ENCODE assay signal across 20 cellular contexts in genomic region chr4:40280586-40280985, GRCh38. TPM values are rescaled to one million over a fixed set of nuclear protein-coding genes. Genes with fewer than 3 reads are reported as not detected.
DNase-seq lines count a peak whose midpoint lies in the region; ATAC-seq and TF ChIP-seq lines count a peak whose summit lies in the region.
"Had no signal": no experiment of that assay in that cellular context is flagged by ENCODE, and none has a peak within 500 bp of the region (broad histone marks: within the 10 kb centered on the region; RNA-seq: fewer than 3 reads in every experiment).

No MANE protein-coding gene starts in this region.

- no peak overlapping the region for H3K9ac ChIP-seq in mammary epithelial cell (ENCODE audit: insufficient read depth, low read length)

- intact Hi-C loops in mammary epithelial cell (cut with micrococcal nuclease) (no loop called here), breast epithelium (cut with DNase I; ENCODE audit: low total_unique reads) (no loop called here)
- intact Hi-C loops in activated CD4-positive, alpha-beta T cell treated with anti-CD3 and anti-CD28 coated beads, Interleukin-2, amount 10 ng/mL, durations not matched to agents 24 days and 14 days (cut with micrococcal nuclease): no loop called here

- no peaks in the 10 kb centered on the region for H3K27me3 ChIP-seq in mammary epithelial cell (ENCODE audit: insufficient read depth, low read length)
- no peaks in the 10 kb centered on the region for H3K27me3 ChIP-seq in breast epithelium
- H3K27me3 ChIP-seq: brain microvascular endothelial cell, testis had no signal

- WGBS in mammary epithelial cell (ENCODE audit: low coverage, missing lambda C conversion rate): 25% methylated on average over 2 of the region's 2 CpGs

- dilution Hi-C loops in mammary epithelial cell (cut with HindIII; ENCODE audit: low sequenced_read_pairs): no loop called here

- in situ Hi-C loops in mammary epithelial cell (cut with MboI; ENCODE audit: low sequenced_read_pairs in 2 of 2): no loop called here

- TF ChIP-seq CTCF in mammary epithelial cell (conservative IDR thresholded peaks at IDR 0.05 in 1 of 2, IDR thresholded peaks at IDR 0.05 in 1 of 2; ENCODE audit: extremely low read depth in 1 of 2, insufficient read depth in 1 of 2, low read depth in 1 of 2, low read length in 2 of 2) (no peak), breast epithelium (IDR thresholded peaks at IDR 0.05) (no peak)

- H3K9me3 ChIP-seq in mammary epithelial cell (replicated peaks; ENCODE audit: insufficient read depth, low read length) (no peaks in the 10 kb centered on the region), breast epithelium (no peaks in the 10 kb centered on the region)
- H3K9me3 ChIP-seq: HAP-1, left ventricle myocardium inferior, testis had no signal

- no peaks in the 10 kb centered on the region for H3K27me3 Mint-ChIP-seq in activated CD4-positive, alpha-beta T cell treated with anti-CD3 and anti-CD28 coated beads, Interleukin-2, amount 10 ng/mL, durations not matched to agents 24 days and 14 days
- H3K27me3 Mint-ChIP-seq in central memory CD8-positive, alpha-beta T cell: no peaks in the 10 kb centered on the region
- no peaks in the 10 kb centered on the region for H3K27me3 Mint-ChIP-seq in stimulated activated naive CD8-positive, alpha-beta T cell treated with anti-CD3 and anti-CD28 coated beads, Interleukin-15, Interleukin-2, amounts not matched to agents 100 ng/mL and 50 ng/mL, for 24 hours
- H3K27me3 Mint-ChIP-seq: activated B cell treated with CpG ODN at 0.5 μM for 24 hours had no signal

- H3K4me1 Mint-ChIP-seq in activated CD4-positive, alpha-beta T cell treated with anti-CD3 and anti-CD28 coated beads, Interleukin-2, amount 10 ng/mL, durations not matched to agents 24 days and 14 days: peaks cover 42% of the 10 kb centered on the region
- peaks cover 49% of the 10 kb centered on the region for H3K4me1 Mint-ChIP-seq in central memory CD8-positive, alpha-beta T cell
- peaks cover 72% of the 10 kb centered on the region for H3K4me1 Mint-ChIP-seq in stimulated activated naive CD8-positive, alpha-beta T cell treated with anti-CD3 and anti-CD28 coated beads, Interleukin-15, Interleukin-2, amounts not matched to agents 100 ng/mL and 50 ng/mL, for 24 hours (ENCODE audit: low read depth)

- H3K36me3 ChIP-seq in mammary epithelial cell (ENCODE audit: insufficient read depth, low read length): no peaks in the 10 kb centered on the region
- H3K36me3 ChIP-seq in breast epithelium: no peaks in the 10 kb centered on the region
- H3K36me3 ChIP-seq: brain microvascular endothelial cell, HAP-1, left ventricle myocardium inferior had no signal

- H3K36me3 Mint-ChIP-seq in activated CD4-positive, alpha-beta T cell treated with anti-CD3 and anti-CD28 coated beads, Interleukin-2, amount 10 ng/mL, durations not matched to agents 24 days and 14 days (ENCODE audit: low read depth): peaks cover 5% of the 10 kb centered on the region
- H3K36me3 Mint-ChIP-seq in central memory CD8-positive, alpha-beta T cell (ENCODE audit: insufficient read depth): peaks cover 10% of the 10 kb centered on the region
- H3K36me3 Mint-ChIP-seq in stimulated activated naive CD8-positive, alpha-beta T cell treated with anti-CD3 and anti-CD28 coated beads, Interleukin-15, Interleukin-2, amounts not matched to agents 100 ng/mL and 50 ng/mL, for 24 hours (ENCODE audit: low read depth): peaks cover 22% of the 10 kb centered on the region

- no peak overlapping the region for H3K4me2 ChIP-seq in mammary epithelial cell (ENCODE audit: insufficient read depth, low read depth, low read length)

- H3K27ac ChIP-seq in mammary epithelial cell (ENCODE audit: insufficient read depth, low read depth, low read length) (no peak overlapping the region), breast epithelium (no peak overlapping the region)
- H3K27ac ChIP-seq: brain microvascular endothelial cell, left ventricle myocardium inferior, testis had no signal

- no peaks in the 10 kb centered on the region for H3K79me2 ChIP-seq in mammary epithelial cell (ENCODE audit: insufficient read depth, low read length)

- peak overlapping the region; percentile 64 for H3K27ac Mint-ChIP-seq in activated CD4-positive, alpha-beta T cell treated with anti-CD3 and anti-CD28 coated beads, Interleukin-2, amount 10 ng/mL, durations not matched to agents 24 days and 14 days
- H3K27ac Mint-ChIP-seq in central memory CD8-positive, alpha-beta T cell (ENCODE audit: low read depth): no peak overlapping the region
- H3K27ac Mint-ChIP-seq in stimulated activated naive CD8-positive, alpha-beta T cell treated with anti-CD3 and anti-CD28 coated beads, Interleukin-15, Interleukin-2, amounts not matched to agents 100 ng/mL and 50 ng/mL, for 24 hours: peak overlapping the region; percentile 98
- H3K27ac Mint-ChIP-seq: activated B cell treated with CpG ODN at 0.5 μM for 24 hours; dendritic cell treated with granulocyte-macrophage colony-stimulating factor and Interleukin-4, amounts not matched to agents 40 ng/mL and 50 ng/mL, for 4 days had no signal

- no peak overlapping the region for H3K4me3 ChIP-seq in mammary epithelial cell (replicated peaks in 1 of 3; ENCODE audit: insufficient read depth in 1 of 3, low read depth in 2 of 3, low read length in 3 of 3)
- H3K4me3 ChIP-seq in breast epithelium: no peak overlapping the region
- H3K4me3 ChIP-seq: HAP-1, left ventricle myocardium inferior, testis had no signal

- no peaks in the 10 kb centered on the region for H3K4me1 ChIP-seq in mammary epithelial cell (ENCODE audit: insufficient read depth, low read length)
- no peaks in the 10 kb centered on the region for H3K4me1 ChIP-seq in breast epithelium
- H3K4me1 ChIP-seq: HAP-1, left ventricle myocardium inferior, testis had no signal

- peaks cover 16% of the 10 kb centered on the region for H3K9me3 Mint-ChIP-seq in activated CD4-positive, alpha-beta T cell treated with anti-CD3 and anti-CD28 coated beads, Interleukin-2, amount 10 ng/mL, durations not matched to agents 24 days and 14 days
- H3K9me3 Mint-ChIP-seq in central memory CD8-positive, alpha-beta T cell: no peaks in the 10 kb centered on the region
- H3K9me3 Mint-ChIP-seq in stimulated activated naive CD8-positive, alpha-beta T cell treated with anti-CD3 and anti-CD28 coated beads, Interleukin-15, Interleukin-2, amounts not matched to agents 100 ng/mL and 50 ng/mL, for 24 hours: peaks cover 22% of the 10 kb centered on the region
- H3K9me3 Mint-ChIP-seq: dendritic cell treated with granulocyte-macrophage colony-stimulating factor and Interleukin-4, amounts not matched to agents 40 ng/mL and 50 ng/mL, for 4 days had no signal

- ATAC-seq in central memory CD8-positive, alpha-beta T cell (replicated peaks; ENCODE audit: extremely low read depth, poor library complexity, severe bottlenecking): no peak

- TF ChIP-seq POLR2A in breast epithelium (IDR thresholded peaks at IDR 0.05) (no peak), erythroblast (IDR thresholded peaks at IDR 0.05; ENCODE audit: low read length) (no peak)

- H3K4me3 Mint-ChIP-seq in activated CD4-positive, alpha-beta T cell treated with anti-CD3 and anti-CD28 coated beads, Interleukin-2, amount 10 ng/mL, durations not matched to agents 24 days and 14 days: no peak overlapping the region
- peak overlapping the region; percentile 16 for H3K4me3 Mint-ChIP-seq in central memory CD8-positive, alpha-beta T cell
- H3K4me3 Mint-ChIP-seq in stimulated activated naive CD8-positive, alpha-beta T cell treated with anti-CD3 and anti-CD28 coated beads, Interleukin-15, Interleukin-2, amounts not matched to agents 100 ng/mL and 50 ng/mL, for 24 hours: peak overlapping the region; percentile 62
- H3K4me3 Mint-ChIP-seq: activated B cell treated with CpG ODN at 0.5 μM for 24 hours; dendritic cell treated with granulocyte-macrophage colony-stimulating factor and Interleukin-4, amounts not matched to agents 40 ng/mL and 50 ng/mL, for 4 days had no signal

- H4K20me1 ChIP-seq in mammary epithelial cell (ENCODE audit: insufficient read depth, low read length): no peaks in the 10 kb centered on the region

- no peak overlapping the region for H2AFZ ChIP-seq in mammary epithelial cell (ENCODE audit: low read depth, low read length)

- no TSS peak for BruUV-seq in mammary epithelial cell (replicated peaks; lab: Mats Ljungman, UMichigan)

- peak; percentile 20 for DNase-seq in mammary epithelial cell
- DNase-seq in breast epithelium (ENCODE audit: low spot score in 2 of 2): no peak
- no peak for DNase-seq in activated CD4-positive, alpha-beta T cell treated with anti-CD3 and anti-CD28 coated beads, Interleukin-2, amount 10 ng/mL, durations not matched to agents 24 days and 14 days
- no peak for DNase-seq in central memory CD8-positive, alpha-beta T cell (ENCODE audit: low spot score in 2 of 2)
- DNase-seq in erythroblast (lab: John Stamatoyannopoulos, UW): no peak
- DNase-seq in NCI-H2227 (lab: John Stamatoyannopoulos, UW; ENCODE audit: unreplicated experiment): no peak
- no peak for DNase-seq in AML-193 (lab: John Stamatoyannopoulos, UW)
- DNase-seq: activated B cell treated with CpG ODN at 0.5 μM for 24 hours, activated gamma-delta T cell, brain microvascular endothelial cell, DMS 273 treated with DMSO at 0.1 percent for 48 hours, Karpas-422, left ventricle myocardium inferior, small intestine, testis had no signal

- CTCF ChIA-PET in mammary epithelial cell (lab: Charles Lee; ENCODE audit: low non-redundant PET): no interaction called here

RNA-seq across cellular contexts. Expression of gene CHRNA9, which starts 54.5 kb away (rescaled TPM):
- total RNA-seq in mammary epithelial cell (under 1 TPM in 1 of 2 donors, not detected in 1; 0.17 TPM), breast epithelium (not detected)
- 0.09 TPM for polyA plus RNA-seq in mammary epithelial cell
- polyA minus RNA-seq in mammary epithelial cell: not detected
- not detected in 2 replicates for total RNA-seq in activated CD4-positive, alpha-beta T cell treated with anti-CD3 and anti-CD28 coated beads, Interleukin-2, amount 10 ng/mL, durations not matched to agents 24 days and 14 days
- total RNA-seq: epithelial cell of proximal tubule, left ventricle myocardium inferior, myocyte had no signal
